In the genomic region with DNA sequence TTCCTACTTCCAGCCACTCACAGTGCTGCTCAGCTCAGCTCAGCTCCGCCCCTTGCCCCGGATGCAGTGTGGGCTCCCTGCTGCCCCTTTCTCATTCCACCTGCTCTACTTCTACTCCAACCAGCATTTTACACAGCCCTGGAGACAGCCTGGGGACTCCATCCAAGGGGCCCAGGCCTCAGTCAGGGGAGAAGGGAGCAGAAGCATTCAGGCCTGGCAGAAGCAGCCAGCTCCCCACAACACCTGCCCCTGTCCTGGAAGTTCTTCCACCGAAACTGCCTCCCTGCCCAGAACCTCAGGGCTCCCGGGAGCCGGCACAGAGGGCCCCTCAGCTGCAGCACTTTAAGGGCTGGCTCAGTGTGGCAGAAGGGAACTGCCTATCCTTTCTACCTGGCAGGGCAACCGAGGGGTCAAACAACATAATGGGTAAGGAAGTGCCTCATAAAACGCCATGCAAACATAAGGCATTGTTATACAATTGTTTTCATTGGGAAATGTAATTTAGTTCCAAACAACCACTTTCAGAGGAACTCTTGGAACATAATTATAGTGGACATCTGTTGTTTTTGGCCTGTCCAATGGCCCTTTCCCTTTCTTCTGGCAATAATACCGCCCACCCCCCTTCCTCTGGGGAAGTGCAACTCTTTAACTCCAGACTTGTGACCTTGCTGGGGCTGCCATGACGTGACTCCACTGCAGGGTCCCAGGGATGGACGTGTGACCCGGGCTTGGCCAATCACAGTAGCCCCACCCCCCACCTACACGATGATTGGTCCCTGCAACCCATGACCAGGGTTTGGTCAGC, we compare ENCODE assay signal across 11 cellular contexts.
A peak's percentile ranks its signal among the peaks of the same experiment; 100 is the strongest.
DNase-seq lines count a peak whose midpoint lies in the region; ATAC-seq and TF ChIP-seq lines count a peak whose summit lies in the region.
"Had no signal": no experiment of that assay in that cellular context is flagged by ENCODE, and none has a peak within 500 bp of the region (broad histone marks: within the 10 kb centered on the region; RNA-seq: fewer than 3 reads in every experiment).

No MANE protein-coding gene starts in this region.

- TF ChIP-seq EP300 in gastroesophageal sphincter (IDR thresholded peaks at IDR 0.05): no peak

- peaks cover 50% of the 10 kb centered on the region for H3K4me1 Mint-ChIP-seq in neural progenitor cell
- peaks cover 6% of the 10 kb centered on the region for H3K4me1 Mint-ChIP-seq in stimulated activated effector memory CD8-positive, alpha-beta T cell treated with anti-CD3 and anti-CD28 coated beads, Interleukin-12 subunit alpha, Interleukin-12 subunit beta, amount 100 ng/mL, for 72 hours
- H3K4me1 Mint-ChIP-seq in CD4-positive, alpha-beta T cell (ENCODE audit: low read depth): no peaks in the 10 kb centered on the region

- peak; percentile 80 for DNase-seq in COLO668 (lab: John Stamatoyannopoulos, UW; ENCODE audit: unreplicated experiment)
- peak; percentile 92 for DNase-seq in NCI-H69 (lab: John Stamatoyannopoulos, UW)
- no peak for DNase-seq in neural progenitor cell (ENCODE audit: low spot score)
- DNase-seq in stimulated activated effector memory CD8-positive, alpha-beta T cell treated with anti-CD3 and anti-CD28 coated beads, Interleukin-12 subunit alpha, Interleukin-12 subunit beta, amount 100 ng/mL, for 72 hours (ENCODE audit: low spot score in 2 of 2): no peak
- no peak for DNase-seq in midbrain (lab: John Stamatoyannopoulos, UW)
- no peak for DNase-seq in CD4-positive, alpha-beta T cell
- DNase-seq: NCI-H1694 treated with DMSO at 0.1 percent for 48 hours, trophoblast cell had no signal

- H3F3A ChIP-seq in neural progenitor cell (ENCODE audit: low read depth): peaks cover 12% of the 10 kb centered on the region

- CTCF ChIA-PET in CD4-positive, alpha-beta T cell (lab: Charles Lee): no interaction called here

- H3K9me3 ChIP-seq in gastroesophageal sphincter: no peaks in the 10 kb centered on the region
- no peaks in the 10 kb centered on the region for H3K9me3 ChIP-seq in neural progenitor cell (ENCODE audit: low read depth)
- H3K9me3 ChIP-seq in CD4-positive, alpha-beta T cell (ENCODE audit: control insufficient read depth, low read length): no peaks in the 10 kb centered on the region

- H3K36me3 Mint-ChIP-seq in neural progenitor cell: no peaks in the 10 kb centered on the region
- H3K36me3 Mint-ChIP-seq in stimulated activated effector memory CD8-positive, alpha-beta T cell treated with anti-CD3 and anti-CD28 coated beads, Interleukin-12 subunit alpha, Interleukin-12 subunit beta, amount 100 ng/mL, for 72 hours: no peaks in the 10 kb centered on the region
- no peaks in the 10 kb centered on the region for H3K36me3 Mint-ChIP-seq in CD4-positive, alpha-beta T cell (ENCODE audit: low read depth)

- no peak overlapping the region for H3K4me2 ChIP-seq in neural progenitor cell

- peaks cover 11% of the 10 kb centered on the region for H3K27me3 Mint-ChIP-seq in neural progenitor cell (ENCODE audit: insufficient read depth, low read depth)
- H3K27me3 Mint-ChIP-seq in CD4-positive, alpha-beta T cell: peaks cover 31% of the 10 kb centered on the region

- intact Hi-C loops in CD4-positive, alpha-beta T cell (cut with DNase I, micrococcal nuclease): no loop called here

- WGBS in gastroesophageal sphincter (ENCODE audit: low coverage in 1 of 2), 2 donors: 32 to 60% methylated on average over 3 to 6 of the region's 12 CpGs

- H3K27me3 ChIP-seq in gastroesophageal sphincter (peaks cover 17% of the 10 kb centered on the region), neural progenitor cell (peaks cover 5% of the 10 kb centered on the region)
- peaks cover 4% of the 10 kb centered on the region for H3K27me3 ChIP-seq in CD4-positive, alpha-beta T cell (ENCODE audit: control insufficient read depth, insufficient read depth, low read length)

- no peak overlapping the region for H3K9ac ChIP-seq in neural progenitor cell

- H3K4me1 ChIP-seq in gastroesophageal sphincter (peaks cover 0 to 40% (median 5%) of the 10 kb centered on the region in 3 donors), neural progenitor cell (peaks cover 17% of the 10 kb centered on the region)

- POLR2A ChIA-PET in CD4-positive, alpha-beta T cell (lab: Charles Lee): no interaction called here

- peak; percentile 73 for ATAC-seq in gastroesophageal sphincter
- ATAC-seq in GM21447 (IDR thresholded peaks at IDR 0.05; ENCODE audit: unreplicated experiment): no peak
- no peak for ATAC-seq in stimulated activated effector memory CD8-positive, alpha-beta T cell treated with anti-CD3 and anti-CD28 coated beads, Interleukin-12 subunit alpha, Interleukin-12 subunit beta, amount 100 ng/mL, for 72 hours
- ATAC-seq in CD4-positive, alpha-beta T cell (ENCODE audit: poor library complexity): no peak

- no peaks in the 10 kb centered on the region for H3K79me2 ChIP-seq in neural progenitor cell (ENCODE audit: low read depth)

- no peak overlapping the region for H3K4me3 Mint-ChIP-seq in neural progenitor cell
- no peak overlapping the region for H3K4me3 Mint-ChIP-seq in stimulated activated effector memory CD8-positive, alpha-beta T cell treated with anti-CD3 and anti-CD28 coated beads, Interleukin-12 subunit alpha, Interleukin-12 subunit beta, amount 100 ng/mL, for 72 hours
- no peak overlapping the region for H3K4me3 Mint-ChIP-seq in CD4-positive, alpha-beta T cell
- H3K4me3 Mint-ChIP-seq: neural crest cell had no signal

- H3K27ac Mint-ChIP-seq in neural progenitor cell: peak overlapping the region; percentile 96
- H3K27ac Mint-ChIP-seq in stimulated activated effector memory CD8-positive, alpha-beta T cell treated with anti-CD3 and anti-CD28 coated beads, Interleukin-12 subunit alpha, Interleukin-12 subunit beta, amount 100 ng/mL, for 72 hours: no peak overlapping the region
- H3K27ac Mint-ChIP-seq in CD4-positive, alpha-beta T cell: no peak overlapping the region

- peak overlapping the region in 3 of 4 donors; percentile 60 to 63 (median 62) for H3K27ac ChIP-seq in gastroesophageal sphincter
- no peak overlapping the region for H3K27ac ChIP-seq in neural progenitor cell
- no peak overlapping the region for H3K27ac ChIP-seq in CD4-positive, alpha-beta T cell (ENCODE audit: low read depth, low read length)

- TF ChIP-seq CTCF in gastroesophageal sphincter (IDR thresholded peaks at IDR 0.05) (no peak), neural progenitor cell (IDR thresholded peaks at IDR 0.05) (no peak)
- no peak for TF ChIP-seq CTCF in CD4-positive, alpha-beta T cell (IDR thresholded peaks at IDR 0.05)

- peaks cover 3% of the 10 kb centered on the region for H4K20me1 ChIP-seq in neural progenitor cell (ENCODE audit: low read depth)

- H3K4me3 ChIP-seq in gastroesophageal sphincter: no peak overlapping the region
- H3K4me3 ChIP-seq in neural progenitor cell: no peak overlapping the region

- no peak for TF ChIP-seq POLR2A in gastroesophageal sphincter (IDR thresholded peaks at IDR 0.05)

- no peaks in the 10 kb centered on the region for H3K9me3 Mint-ChIP-seq in neural progenitor cell
- no peaks in the 10 kb centered on the region for H3K9me3 Mint-ChIP-seq in stimulated activated effector memory CD8-positive, alpha-beta T cell treated with anti-CD3 and anti-CD28 coated beads, Interleukin-12 subunit alpha, Interleukin-12 subunit beta, amount 100 ng/mL, for 72 hours
- H3K9me3 Mint-ChIP-seq in CD4-positive, alpha-beta T cell: no peaks in the 10 kb centered on the region
- H3K9me3 Mint-ChIP-seq: neural crest cell had no signal

- H3K36me3 ChIP-seq in gastroesophageal sphincter (no peaks in the 10 kb centered on the region), neural progenitor cell (no peaks in the 10 kb centered on the region)

- H2AFZ ChIP-seq in neural progenitor cell (replicated peaks): peak overlapping the region; percentile 79

Comparison
In these comparisons a context has a peak if more than half of its experiments do, and no peak if none do; other contexts are left out.
1. DNase-seq: peak in COLO668 (single experiment) and NCI-H69 (single experiment); none in neural progenitor cell (single experiment), stimulated activated effector memory CD8-positive, alpha-beta T cell treated with anti-CD3 and anti-CD28 coated beads, Interleukin-12 subunit alpha, Interleukin-12 subunit beta, amount 100 ng/mL, for 72 hours (0 of 2), midbrain (single experiment) and CD4-positive, alpha-beta T cell (0 of 10).
2. H3K27ac ChIP-seq: peak in gastroesophageal sphincter (3 of 4); none in neural progenitor cell (single experiment) and CD4-positive, alpha-beta T cell (single experiment).